Comparison of ENCODE assay signal across 8 cellular contexts in genomic region chr1:154154534-154155181, GRCh38. TPM values are rescaled to one million over a fixed set of nuclear protein-coding genes. Genes with fewer than 3 reads are reported as not detected.
DNase-seq lines count a peak whose midpoint lies in the region; ATAC-seq and TF ChIP-seq lines count a peak whose summit lies in the region.

TSS of gene NUP210L (minus strand) at chr1:154155073.

- no peak for TF ChIP-seq EP300 in transverse colon (IDR thresholded peaks at IDR 0.05; ENCODE audit: low read depth)

- H3K27me3 ChIP-seq in lower lobe of right lung (ENCODE audit: low read depth), result no peaks in the 10 kb centered on the region
- no peaks in the 10 kb centered on the region for H3K27me3 ChIP-seq in transverse colon

- H3K27ac ChIP-seq in cingulate gyrus (ENCODE audit: low read depth, low read length) (peak within 1 kb of the TSS; percentile 78), lower lobe of right lung (peak within 1 kb of the TSS; percentile 94), transverse colon (peak within 1 kb of the TSS; percentile 47 to 61 (median 57))

- H3K9me3 ChIP-seq in lower lobe of right lung (no peaks in the 10 kb centered on the region), transverse colon (no peaks in the 10 kb centered on the region)

- no peak for TF ChIP-seq CTCF in lower lobe of right lung (IDR thresholded peaks at IDR 0.05)
- no peak for TF ChIP-seq CTCF in transverse colon (IDR thresholded peaks at IDR 0.05)

- ATAC-seq in lower lobe of right lung (peak; percentile 89 to 92), HG02798 (IDR thresholded peaks at IDR 0.05; ENCODE audit: poor library complexity, unreplicated experiment) (no peak), GM21526 (IDR thresholded peaks at IDR 0.05; ENCODE audit: low FRiP score, unreplicated experiment) (no peak)

- H3K4me3 ChIP-seq in lower lobe of right lung, result peak within 1 kb of the TSS; percentile 60
- no peak within 1 kb of the TSS for H3K4me3 ChIP-seq in transverse colon

- H3K4me1 ChIP-seq in lower lobe of right lung, result peaks cover 56% of the 10 kb centered on the region
- peaks cover 0 to 29% (median 0%) of the 10 kb centered on the region in 4 donors for H3K4me1 ChIP-seq in transverse colon

- H3K36me3 ChIP-seq in lower lobe of right lung (peaks cover 36% of the 10 kb centered on the region), transverse colon (peaks cover 0 to 30% (median 12%) of the 10 kb centered on the region in 4 donors)

- peak; percentile 53 for DNase-seq in activated CD8-positive, alpha-beta memory T cell treated with anti-CD3 and anti-CD28 coated beads, Interleukin-2, amount 50 U/mL, for 48 hours
- no peak for DNase-seq in activated CD8-positive, alpha-beta memory T cell treated with anti-CD3 and anti-CD28 coated beads, Interleukin-2, amount 50 U/mL, for 4 hours
- peak; percentile 95 for DNase-seq in lower lobe of right lung
- peak; percentile 32 for DNase-seq in transverse colon
- no peak for DNase-seq in NCI-H2196 (lab: John Stamatoyannopoulos, UW; ENCODE audit: unreplicated experiment)

- WGBS in transverse colon (ENCODE audit: low coverage in 1 of 2), 2 donors, result 77 to 100% methylated on average over 1 to 29 of the region's 29 CpGs

- in situ Hi-C loops in transverse colon (cut with MboI; ENCODE audit: low pct_ligation_motif_present in 1 of 4, low pct_unique_long_range_greater_than_20kb in 1 of 4, low sequenced_read_pairs in 3 of 4), result no loop called here

- TF ChIP-seq POLR2A in transverse colon (IDR thresholded peaks at IDR 0.05), result no peak

- intact Hi-C loops in lower lobe of right lung (cut with DNase I) (no loop called here), transverse colon (cut with DNase I; ENCODE audit: low total_unique reads) (no loop called here)

RNA-seq across cellular contexts. Expression of gene NUP210L, which starts in this region (rescaled TPM):
- total RNA-seq in lower lobe of right lung, result 1.7 TPM
- not detected for total RNA-seq in transverse colon

Comparison
In these comparisons a context has a peak if more than half of its experiments do, and no peak if none do; other contexts are left out.
1. DNase-seq: peak in activated CD8-positive, alpha-beta memory T cell treated with anti-CD3 and anti-CD28 coated beads, Interleukin-2, amount 50 U/mL, for 48 hours (single experiment) and lower lobe of right lung (single experiment); none in activated CD8-positive, alpha-beta memory T cell treated with anti-CD3 and anti-CD28 coated beads, Interleukin-2, amount 50 U/mL, for 4 hours (single experiment) and NCI-H2196 (single experiment).
2. Peak in DNase-seq and H3K27ac ChIP-seq in transverse colon; RNA of the gene not detected or under 1 TPM.
3. ATAC-seq: peak in lower lobe of right lung (2 of 2); none in HG02798 (single experiment) and GM21526 (single experiment).
4. Peak in every context shown above with its lines, with median percentiles within 50 percentile points of each other: H3K27ac ChIP-seq.